17 cellular contexts compared by ENCODE assay signal in genomic region chr6:32095338-32096086, GRCh38. TPM values are rescaled to one million over a fixed set of nuclear protein-coding genes. Genes with fewer than 3 reads are reported as not detected.
DNase-seq lines count a peak whose midpoint lies in the region; ATAC-seq, FAIRE-seq and TF ChIP-seq lines count a peak whose summit lies in the region.
"Had no signal": no experiment of that assay in that cellular context is flagged by ENCODE, and none has a peak within 500 bp of the region (broad histone marks: within the 10 kb centered on the region; RNA-seq: fewer than 3 reads in every experiment).

No MANE protein-coding gene starts in this region.

- no TSS peak for BruUV-seq in HCT116 (replicated peaks; lab: Mats Ljungman, UMichigan)

- H4K20me1 ChIP-seq in HCT116 (ENCODE audit: insufficient read depth), result no peaks in the 10 kb centered on the region

- CTCF ChIA-PET in HCT116 (lab: Charles Lee), result no interaction called here

- TF ChIP-seq CTCF in AG09309 (IDR thresholded peaks at IDR 0.05; ENCODE audit: control insufficient read depth, insufficient read depth, low read depth, low read length, missing control alignments) (peak; percentile 13), HCT116 (IDR thresholded peaks at IDR 0.05 in 2 of 3, conservative IDR thresholded peaks at IDR 0.05 in 1 of 3; ENCODE audit: borderline replicate concordance in 1 of 3, insufficient read depth in 1 of 3, low read depth in 2 of 3, low read length in 2 of 3) (peak in 2 of 3 experiments; percentile 20 to 39; a peak in 3 of 6 replicates), endodermal cell (conservative IDR thresholded peaks at IDR 0.05) (peak; percentile 49), pancreas (IDR thresholded peaks at IDR 0.05) (no peak)

- no peak overlapping the region for H2AFZ ChIP-seq in HCT116 (ENCODE audit: low read depth, low read length, poor library complexity, severe bottlenecking)

- H3K4me3 Mint-ChIP-seq in endodermal cell, result no peak overlapping the region
- H3K4me3 Mint-ChIP-seq: stimulated activated naive B cell treated with anti-CD40 and anti-IgM and Interleukin-4, amounts not matched to agents 10 μg/mL and 1 μg/mL and 100 μg/mL, for 72 hours had no signal

- H3K9me3 ChIP-seq in HCT116 (ENCODE audit: control insufficient read depth in 1 of 2, insufficient read depth in 1 of 2, low read depth in 1 of 2, low read length in 2 of 2) (no peaks in the 10 kb centered on the region), endodermal cell (ENCODE audit: control insufficient read depth, low read length) (no peaks in the 10 kb centered on the region), pancreas (no peaks in the 10 kb centered on the region)
- H3K9me3 ChIP-seq: left lung had no signal

- H3K27ac Mint-ChIP-seq in endodermal cell, result no peak overlapping the region
- H3K27ac Mint-ChIP-seq: stimulated activated naive B cell treated with anti-CD40 and anti-IgM and Interleukin-4, amounts not matched to agents 10 μg/mL and 1 μg/mL and 100 μg/mL, for 72 hours had no signal

- DNase-seq in AG09309 (ENCODE audit: low read depth) (no peak), HCT116 (ENCODE audit: low read depth, low spot score) (no peak), endodermal cell (no peak), pancreas (peak in 1 of 6 donors; percentile 54), NCI-H748 treated with DMSO at 0.1 percent for 48 hours (lab: John Stamatoyannopoulos, UW) (no peak)
- no peak for DNase-seq in activated naive CD4-positive, alpha-beta T cell (lab: John Stamatoyannopoulos, UW)
- DNase-seq: activated CD8-positive, alpha-beta memory T cell treated with anti-CD3 and anti-CD28 coated beads, Interleukin-2, amount 50 U/mL, for 48 hours; GOT3; head of caudate nucleus; left lung; NCI-H146; NCI-H774; SIG-M5; stimulated activated CD4-positive, alpha-beta T cell treated with anti-CD3 and anti-CD28 coated beads, Interleukin-2, amount 100 ng/mL, for 24 hours; stimulated activated naive B cell treated with anti-CD40 and anti-IgM and Interleukin-4, amounts not matched to agents 10 μg/mL and 1 μg/mL and 100 μg/mL, for 72 hours had no signal

- H3K9ac ChIP-seq in HCT116 (ENCODE audit: low read length) (no peak overlapping the region), endodermal cell (ENCODE audit: extremely low read depth, low read length, poor library complexity, severe bottlenecking) (no peak overlapping the region)

- no peak for TF ChIP-seq RAD21 in HCT116 (IDR thresholded peaks at IDR 0.05; ENCODE audit: low read depth)

- no peaks in the 10 kb centered on the region for H3K9me2 ChIP-seq in HCT116 (ENCODE audit: insufficient read depth)

- peaks cover 10% of the 10 kb centered on the region for H3K4me1 Mint-ChIP-seq in endodermal cell

- POLR2A ChIA-PET in HCT116 (lab: Charles Lee), result no interaction called here

- FAIRE-seq in pancreas (lab: Jason Lieb, UNC), result no peak

- H3K27me3 ChIP-seq in HCT116 (ENCODE audit: insufficient read depth, low read length) (no peaks in the 10 kb centered on the region), endodermal cell (ENCODE audit: control insufficient read depth, insufficient read depth, low read length, poor library complexity, severe bottlenecking) (peaks cover 63% of the 10 kb centered on the region), pancreas (no peaks in the 10 kb centered on the region)

- RAD21 ChIA-PET in HCT116 (lab: Charles Lee; ENCODE audit: low non-redundant PET in 1 of 2, low total read pairs in 2 of 2, uncharacterized antibody in 2 of 2, unreplicated experiment in 2 of 2), result no interaction called here

- intact Hi-C loops in HCT116 (cut with micrococcal nuclease) (no loop called here), pancreas (cut with DNase I) (no loop called here)

- no peak overlapping the region for H3K4me2 ChIP-seq in HCT116 (ENCODE audit: low read length)

- H3K9me3 Mint-ChIP-seq in endodermal cell, result no peaks in the 10 kb centered on the region
- H3K9me3 Mint-ChIP-seq: stimulated activated naive B cell treated with anti-CD40 and anti-IgM and Interleukin-4, amounts not matched to agents 10 μg/mL and 1 μg/mL and 100 μg/mL, for 72 hours had no signal

- H3K27ac ChIP-seq in HCT116 (ENCODE audit: low read depth, low read length), result no peak overlapping the region
- no peak overlapping the region for H3K27ac ChIP-seq in endodermal cell (ENCODE audit: low read depth, low read length)
- no peak overlapping the region for H3K27ac ChIP-seq in pancreas
- H3K27ac ChIP-seq: left lung had no signal

- H3K79me2 ChIP-seq in HCT116 (ENCODE audit: insufficient read depth, low read length), result no peaks in the 10 kb centered on the region

- TF ChIP-seq POLR2A in HCT116 (IDR thresholded peaks at IDR 0.05; ENCODE audit: borderline replicate concordance, extremely low read depth, insufficient read depth, insufficient read length), result no peak
- TF ChIP-seq POLR2A in GM18505 (IDR thresholded peaks at IDR 0.05; ENCODE audit: borderline replicate concordance, extremely low read depth, insufficient read depth, insufficient read length), result no peak

- H3K27me3 Mint-ChIP-seq in endodermal cell (ENCODE audit: insufficient read depth), result peaks cover 68% of the 10 kb centered on the region

- ATAC-seq in HCT116 (peak; percentile 66), pancreas (peak in 3 of 4 donors; percentile 8 to 21 (median 12)), GM18505 (IDR thresholded peaks at IDR 0.05; ENCODE audit: unreplicated experiment) (no peak), GM18867 (IDR thresholded peaks at IDR 0.05; ENCODE audit: unreplicated experiment) (no peak)
- ATAC-seq: left lung had no signal

- H3K36me3 ChIP-seq in HCT116 (ENCODE audit: control insufficient read depth in 1 of 2, insufficient read depth in 2 of 2, low read length in 2 of 2) (no peaks in the 10 kb centered on the region), endodermal cell (ENCODE audit: control insufficient read depth, insufficient read depth, low read length) (no peaks in the 10 kb centered on the region), pancreas (no peaks in the 10 kb centered on the region)
- H3K36me3 ChIP-seq: left lung had no signal

- no peaks in the 10 kb centered on the region for H3K36me3 Mint-ChIP-seq in endodermal cell (ENCODE audit: low read depth)
- H3K36me3 Mint-ChIP-seq: stimulated activated naive B cell treated with anti-CD40 and anti-IgM and Interleukin-4, amounts not matched to agents 10 μg/mL and 1 μg/mL and 100 μg/mL, for 72 hours had no signal

- 92 to 93% methylated on average over 25 to 30 of the region's 30 CpGs for WGBS in endodermal cell (ENCODE audit: insufficient coverage in 1 of 2, insufficient read length in 1 of 2), 2 experiments
- WGBS in pancreas, 2 donors, result 53 to 63% methylated on average over 27 to 30 of the region's 30 CpGs

- no peaks in the 10 kb centered on the region for H3K4me1 ChIP-seq in HCT116 (ENCODE audit: control insufficient read depth in 1 of 2, insufficient read depth in 2 of 2, low read length in 2 of 2)
- peaks cover 7% of the 10 kb centered on the region for H3K4me1 ChIP-seq in endodermal cell (ENCODE audit: control insufficient read depth, insufficient read depth, low read length)
- no peaks in the 10 kb centered on the region for H3K4me1 ChIP-seq in pancreas

- H3K4me3 ChIP-seq in AG09309 (ENCODE audit: control insufficient read depth, low read depth, low read length) (no peak overlapping the region), HCT116 (replicated peaks in 1 of 2; ENCODE audit: low read depth in 1 of 2, low read length in 2 of 2) (no peak overlapping the region), endodermal cell (ENCODE audit: low read length) (no peak overlapping the region), pancreas (peak overlapping the region in 1 of 4 donors; percentile 30)
- H3K4me3 ChIP-seq: left lung had no signal

TF ChIP-seq in HCT116, 20 proteins besides CTCF, POLR2A, EP300 and RAD21 (continues in another document):
- no peak for TF ChIP-seq YY1 (IDR thresholded peaks at IDR 0.05; ENCODE audit: extremely low read depth, insufficient replicate concordance, low read depth, low read length)
- no peak for TF ChIP-seq FOSL1 (IDR thresholded peaks at IDR 0.05; ENCODE audit: low read depth)
- TF ChIP-seq ELF1 (IDR thresholded peaks at IDR 0.05; ENCODE audit: borderline replicate concordance, low read depth), result no peak
- no peak for TF ChIP-seq EZH2 (IDR thresholded peaks at IDR 0.05)
- TF ChIP-seq SIN3A (IDR thresholded peaks at IDR 0.05; ENCODE audit: low read depth), result no peak
- no peak for TF ChIP-seq EGR1 (IDR thresholded peaks at IDR 0.05; ENCODE audit: low read depth)
- no peak for TF ChIP-seq CEBPB (IDR thresholded peaks at IDR 0.05; ENCODE audit: low read depth)
- TF ChIP-seq CBX3 (IDR thresholded peaks at IDR 0.05; ENCODE audit: low read depth), result no peak
- no peak for TF ChIP-seq ZFX (IDR thresholded peaks at IDR 0.05)
- TF ChIP-seq JUND (IDR thresholded peaks at IDR 0.05), result no peak
- TF ChIP-seq SP1 (IDR thresholded peaks at IDR 0.05; ENCODE audit: low read depth), result no peak

RNA-seq across cellular contexts. Expression of gene TNXB, which starts 13.6 kb away (rescaled TPM):
- total RNA-seq in HCT116 (2021; ENCODE audit: unreplicated experiment) (8.5 TPM), endodermal cell (1 to 10 TPM; 4.0 to 9.3 TPM), pancreas (10 to 100 TPM in 2 of 6 donors, 1 to 10 TPM in 4; 5.2 to 15.2 (median 7.1) TPM)
- polyA plus RNA-seq in HCT116 (2012), result 4.7 and 7.1 TPM in 2 replicates
- 2.2 TPM for polyA plus RNA-seq in endodermal cell (2013, experiment 1 of 2)
- polyA plus RNA-seq in endodermal cell (2013, experiment 2 of 2), result 3.7 TPM
- 10 to 100 TPM; 13.1 to 18.6 TPM for polyA plus RNA-seq in pancreas

RNA-seq across cellular contexts. Expression of gene ATF6B, which starts 32.5 kb away (rescaled TPM):
- total RNA-seq in HCT116 (2021; ENCODE audit: unreplicated experiment) (63.9 TPM), endodermal cell (10 to 100 TPM; 54.5 to 60.3 TPM), pancreas (10 to 100 TPM; 30.2 to 56.5 (median 36.3) TPM)
- 55.7 and 75.2 TPM in 2 replicates for polyA plus RNA-seq in HCT116 (2012)
- polyA plus RNA-seq in endodermal cell (2013, experiment 1 of 2), result 67.3 TPM
- polyA plus RNA-seq in endodermal cell (2013, experiment 2 of 2), result 61.1 TPM
- 10 to 100 TPM; 54.0 to 68.0 TPM for polyA plus RNA-seq in pancreas

RNA-seq across cellular contexts. Expression of gene FKBPL, which starts 34.6 kb away (rescaled TPM):
- total RNA-seq in HCT116 (2021; ENCODE audit: unreplicated experiment) (11.2 TPM), endodermal cell (1 to 10 TPM; 9.2 to 9.6 TPM), pancreas (1 to 10 TPM; 2.0 to 4.7 (median 3.3) TPM)
- 8.8 and 12.2 TPM in 2 replicates for polyA plus RNA-seq in HCT116 (2012)
- polyA plus RNA-seq in endodermal cell (2013, experiment 1 of 2), result 8.7 TPM
- 9.2 TPM for polyA plus RNA-seq in endodermal cell (2013, experiment 2 of 2)
- polyA plus RNA-seq in pancreas, result 1 to 10 TPM; 5.0 to 5.9 TPM

RNA-seq across cellular contexts. Expression of gene PRRT1, which starts 56.2 kb away (rescaled TPM):
- total RNA-seq in HCT116 (2021; ENCODE audit: unreplicated experiment), result 6.1 TPM
- 4.0 and 4.8 TPM in 2 replicates for polyA plus RNA-seq in HCT116 (2012)
- total RNA-seq in endodermal cell, result 1 to 10 TPM; 2.0 to 3.0 TPM
- polyA plus RNA-seq in endodermal cell (2013, experiment 1 of 2), result 5.9 TPM
- 5.8 TPM for polyA plus RNA-seq in endodermal cell (2013, experiment 2 of 2)
- total RNA-seq in pancreas, result under 1 TPM; 0.08 to 0.69 (median 0.37) TPM
- 1 to 10 TPM; 3.3 to 5.8 TPM for polyA plus RNA-seq in pancreas

RNA-seq across cellular contexts. Expression of gene CYP21A2, which starts 57.3 kb away (rescaled TPM):
- total RNA-seq in HCT116 (2021; ENCODE audit: unreplicated experiment) (1.4 TPM), endodermal cell (under 1 TPM in 1 of 2 donors, not detected in 1; 0.35 TPM), pancreas (1 to 10 TPM in 1 of 6 donors, under 1 TPM in 5; 0.23 to 1.5 (median 0.71) TPM)
- polyA plus RNA-seq in HCT116 (2012), result 0.30 and 0.33 TPM in 2 replicates
- polyA plus RNA-seq in endodermal cell (2013, experiment 1 of 2), result 0.21 TPM
- polyA plus RNA-seq in endodermal cell (2013, experiment 2 of 2), result not detected
- 1 to 10 TPM; 1.3 to 2.7 TPM for polyA plus RNA-seq in pancreas

Comparison
In these comparisons a context has a peak if more than half of its experiments do, and no peak if none do; other contexts are left out.
1. CTCF ChIP-seq: peak in AG09309 (single experiment), HCT116 (2 of 3) and endodermal cell (single experiment); none in pancreas (0 of 4).
2. ATAC-seq: peak in HCT116 (single experiment) and pancreas (3 of 4); none in GM18505 (single experiment) and GM18867 (single experiment).